Comparison of ENCODE assay signal across 20 cellular contexts in genomic region chr20:32624687-32625345, GRCh38. TPM values are rescaled to one million over a fixed set of nuclear protein-coding genes. Genes with fewer than 3 reads are reported as not detected.
"Had no signal": no experiment of that assay in that cellular context is flagged by ENCODE, and none has a peak within 500 bp of the region (broad histone marks: within the 10 kb centered on the region; RNA-seq: fewer than 3 reads in every experiment).

No MANE protein-coding gene starts in this region.

- DNase-seq: effector memory CD8-positive, alpha-beta T cell; esophagus squamous epithelium; foreskin fibroblast; immature natural killer cell; left ventricle myocardium inferior; lower lobe of right lung; naive B cell; ovary; small intestine; stimulated activated CD4-positive, alpha-beta T cell treated with anti-CD3 and anti-CD28 coated beads, Interleukin-12 subunit alpha, Interleukin-12 subunit beta, amount 100 ng/mL, for 4 hours; stimulated activated CD4-positive, alpha-beta T cell treated with anti-CD3 and anti-CD28 coated beads, Interleukin-2, amount 100 ng/mL, for 48 hours; stimulated activated naive CD4-positive, alpha-beta T cell treated with Interleukin-2 at 50 U/mL for 16 hours; trophoblast cell had no signal

- H3K4me3 ChIP-seq: esophagus squamous epithelium, gastroesophageal sphincter, left ventricle myocardium inferior, lower lobe of right lung, ovary, right atrium auricular region had no signal

- H3K27ac Mint-ChIP-seq: dendritic cell treated with granulocyte-macrophage colony-stimulating factor and Interleukin-4, amounts not matched to agents 40 ng/mL and 50 ng/mL, for 4 days; effector memory CD8-positive, alpha-beta T cell; immature natural killer cell; memory B cell had no signal

- H3K9me3 Mint-ChIP-seq: dendritic cell treated with granulocyte-macrophage colony-stimulating factor and Interleukin-4, amounts not matched to agents 40 ng/mL and 50 ng/mL, for 4 days; effector memory CD8-positive, alpha-beta T cell; immature natural killer cell; memory B cell; naive B cell had no signal

- H3K27ac ChIP-seq: esophagus squamous epithelium, gastroesophageal sphincter, left ventricle myocardium inferior, lower lobe of right lung, ovary, right atrium auricular region had no signal

- H3K36me3 Mint-ChIP-seq: immature natural killer cell, memory B cell, naive B cell had no signal

- H3K36me3 ChIP-seq: esophagus squamous epithelium, gastroesophageal sphincter, left ventricle myocardium inferior, lower lobe of right lung, ovary, right atrium auricular region had no signal

- H3K27me3 ChIP-seq: ovary, right atrium auricular region had no signal

- H3K4me3 Mint-ChIP-seq: dendritic cell treated with granulocyte-macrophage colony-stimulating factor and Interleukin-4, amounts not matched to agents 40 ng/mL and 50 ng/mL, for 4 days; effector memory CD8-positive, alpha-beta T cell; immature natural killer cell; memory B cell had no signal

- FAIRE-seq: colon, keratinocyte, small intestine had no signal

- H3K9me3 ChIP-seq: esophagus squamous epithelium, gastroesophageal sphincter, left ventricle myocardium inferior, lower lobe of right lung, ovary, right atrium auricular region had no signal

- H3K27me3 Mint-ChIP-seq: memory B cell had no signal

- ATAC-seq: effector memory CD8-positive, alpha-beta T cell; gastroesophageal sphincter; lower lobe of right lung had no signal

RNA-seq across cellular contexts. Expression of gene C20orf203, which starts 48.9 kb away (rescaled TPM):
- total RNA-seq: epithelial cell of proximal tubule, esophagus squamous epithelium, left ventricle myocardium inferior, lower lobe of right lung, right atrium auricular region had no signal
- polyA plus RNA-seq: keratinocyte had no signal
